Comparison of ENCODE assay signal across 24 cellular contexts in genomic region chr9:72696481-72696880, GRCh38.
A peak's percentile ranks its signal among the peaks of the same experiment; 100 is the strongest.
DNase-seq lines count a peak whose midpoint lies in the region; ATAC-seq and TF ChIP-seq lines count a peak whose summit lies in the region.
"Had no signal": no experiment of that assay in that cellular context is flagged by ENCODE, and none has a peak within 500 bp of the region (broad histone marks: within the 10 kb centered on the region; RNA-seq: fewer than 3 reads in every experiment).

No MANE protein-coding gene starts in this region.

- H4K20me1 ChIP-seq in HCT116 (ENCODE audit: insufficient read depth), result no peaks in the 10 kb centered on the region
- H4K20me1 ChIP-seq: BLaER1 had no signal

- H3K4me1 ChIP-seq in HCT116 (ENCODE audit: control insufficient read depth in 1 of 2, insufficient read depth in 2 of 2, low read length in 2 of 2), result no peaks in the 10 kb centered on the region
- H3K4me1 ChIP-seq in mucosa of descending colon (ENCODE audit: low read depth), result no peaks in the 10 kb centered on the region
- H3K4me1 ChIP-seq: BE2C, BLaER1 had no signal

- H3K9me3 ChIP-seq in HCT116 (ENCODE audit: control insufficient read depth in 1 of 2, insufficient read depth in 1 of 2, low read depth in 1 of 2, low read length in 2 of 2), result no peaks in the 10 kb centered on the region
- H3K9me3 ChIP-seq in SK-N-MC (ENCODE audit: low read depth, low read length), result no peaks in the 10 kb centered on the region
- H3K9me3 ChIP-seq in T-helper 17 cell (ENCODE audit: control insufficient read depth, low read length, poor library complexity, severe bottlenecking), result no peaks in the 10 kb centered on the region
- no peaks in the 10 kb centered on the region for H3K9me3 ChIP-seq in mucosa of descending colon
- H3K9me3 ChIP-seq: BE2C, BLaER1 had no signal

- BruUV-seq in HCT116 (replicated peaks; lab: Mats Ljungman, UMichigan), result no TSS peak

- CTCF ChIA-PET in HCT116 (lab: Charles Lee), result no interaction called here

- H3K36me3 Mint-ChIP-seq in T-helper 17 cell (ENCODE audit: low read depth), result no peaks in the 10 kb centered on the region
- H3K36me3 Mint-ChIP-seq: CD14-positive monocyte; CD4-positive, alpha-beta memory T cell; CD4-positive, CD25-positive, alpha-beta regulatory T cell; CD8-positive, alpha-beta memory T cell had no signal

- POLR2A ChIA-PET in HCT116 (lab: Charles Lee), result no interaction called here

- peaks cover 23% of the 10 kb centered on the region for H3K27me3 Mint-ChIP-seq in T-helper 17 cell

- H3K4me1 Mint-ChIP-seq in T-helper 17 cell, result no peaks in the 10 kb centered on the region
- H3K4me1 Mint-ChIP-seq: CD14-positive monocyte; CD4-positive, alpha-beta memory T cell; CD4-positive, CD25-positive, alpha-beta regulatory T cell; CD8-positive, alpha-beta memory T cell had no signal

- H3K4me3 ChIP-seq in HCT116 (replicated peaks in 1 of 2; ENCODE audit: low read depth in 1 of 2, low read length in 2 of 2) (no peak overlapping the region), SK-N-MC (peak overlapping the region; percentile 44), mucosa of descending colon (no peak overlapping the region)
- H3K4me3 ChIP-seq: BLaER1, GM12878 had no signal

- no peak overlapping the region for H3K4me3 Mint-ChIP-seq in T-helper 17 cell
- H3K4me3 Mint-ChIP-seq: CD4-positive, alpha-beta memory T cell; CD8-positive, alpha-beta memory T cell had no signal

- intact Hi-C loops in HCT116 (cut with micrococcal nuclease) (no loop called here), mucosa of descending colon (cut with DNase I, micrococcal nuclease) (no loop called here)

- H3K27ac Mint-ChIP-seq in T-helper 17 cell, result no peak overlapping the region
- H3K27ac Mint-ChIP-seq: CD14-positive monocyte; CD4-positive, alpha-beta memory T cell; CD4-positive, CD25-positive, alpha-beta regulatory T cell; CD8-positive, alpha-beta memory T cell had no signal

- H3K79me2 ChIP-seq in HCT116 (ENCODE audit: insufficient read depth, low read length), result no peaks in the 10 kb centered on the region

- H3K36me3 ChIP-seq in HCT116 (ENCODE audit: control insufficient read depth in 1 of 2, insufficient read depth in 2 of 2, low read length in 2 of 2), result no peaks in the 10 kb centered on the region
- no peaks in the 10 kb centered on the region for H3K36me3 ChIP-seq in SK-N-MC (ENCODE audit: insufficient read depth, low read length)
- H3K36me3 ChIP-seq in mucosa of descending colon (ENCODE audit: low read depth), result no peaks in the 10 kb centered on the region
- H3K36me3 ChIP-seq: BE2C, BLaER1 had no signal

- H3K9ac ChIP-seq in HCT116 (ENCODE audit: low read length) (no peak overlapping the region), SK-N-MC (ENCODE audit: insufficient read length) (no peak overlapping the region)
- H3K9ac ChIP-seq: BLaER1 had no signal

- no peak for TF ChIP-seq POLR2A in HCT116 (IDR thresholded peaks at IDR 0.05; ENCODE audit: borderline replicate concordance, extremely low read depth, insufficient read depth, insufficient read length)

- no peak overlapping the region for H3K4me2 ChIP-seq in HCT116 (ENCODE audit: low read length)
- H3K4me2 ChIP-seq: BLaER1 had no signal

- H3K27me3 ChIP-seq in HCT116 (ENCODE audit: insufficient read depth, low read length), result no peaks in the 10 kb centered on the region
- H3K27me3 ChIP-seq: BE2C, BLaER1 had no signal

- ATAC-seq in HCT116, result no peak
- ATAC-seq in T-helper 17 cell, result no peak
- no peak for ATAC-seq in HG02840 (IDR thresholded peaks at IDR 0.05; ENCODE audit: low FRiP score, unreplicated experiment)
- ATAC-seq in mucosa of descending colon, result no peak
- ATAC-seq: GM12878 had no signal

- no peak for TF ChIP-seq RAD21 in HCT116 (IDR thresholded peaks at IDR 0.05; ENCODE audit: low read depth)

- H2AFZ ChIP-seq in HCT116 (ENCODE audit: low read depth, low read length, poor library complexity, severe bottlenecking), result peak overlapping the region; percentile 44

- RAD21 ChIA-PET in HCT116 (lab: Charles Lee; ENCODE audit: low non-redundant PET in 1 of 2, low total read pairs in 2 of 2, uncharacterized antibody in 2 of 2, unreplicated experiment in 2 of 2), result no interaction called here

- H3K27ac ChIP-seq in HCT116 (ENCODE audit: low read depth, low read length), result no peak overlapping the region
- H3K27ac ChIP-seq in SK-N-MC, result peak overlapping the region; percentile 65; the same call in 1 of the 2 replicates
- H3K27ac ChIP-seq: BLaER1 had no signal

- no peak for TF ChIP-seq CTCF in HCT116 (IDR thresholded peaks at IDR 0.05 in 2 of 3, conservative IDR thresholded peaks at IDR 0.05 in 1 of 3; ENCODE audit: borderline replicate concordance in 1 of 3, insufficient read depth in 1 of 3, low read depth in 2 of 3, low read length in 2 of 3)
- TF ChIP-seq CTCF in mucosa of descending colon (IDR thresholded peaks at IDR 0.05), result no peak

- DNase-seq in HCT116 (ENCODE audit: low read depth, low spot score), result no peak
- peak; percentile 62 for DNase-seq in SK-N-MC (ENCODE audit: low read depth, low spot score)
- peak; percentile 64 for DNase-seq in renal cortical epithelial cell (ENCODE audit: low read depth)
- DNase-seq in T-helper 17 cell, result no peak
- DNase-seq in mucosa of descending colon, result no peak
- DNase-seq: 8988T; ACHN; BE2C; C1 segment of cervical spinal cord; CD4-positive, alpha-beta memory T cell; CD4-positive, CD25-positive, alpha-beta regulatory T cell; CD8-positive, alpha-beta memory T cell; COR-L47; DMS 273 treated with DMSO at 0.1 percent for 48 hours; DMS153; DMS53; DMS79; DND-41; EL; GDM1 had no signal

- no peaks in the 10 kb centered on the region for H3K9me2 ChIP-seq in HCT116 (ENCODE audit: insufficient read depth)

TF ChIP-seq in HCT116, 20 proteins besides CTCF, POLR2A, EP300 and RAD21:
- TF ChIP-seq SP1 (IDR thresholded peaks at IDR 0.05; ENCODE audit: low read depth), result no peak
- no peak for TF ChIP-seq ZNF274 (IDR thresholded peaks at IDR 0.05; ENCODE audit: low read depth, low read length)
- no peak for TF ChIP-seq ELF1 (IDR thresholded peaks at IDR 0.05; ENCODE audit: borderline replicate concordance, low read depth)
- no peak for TF ChIP-seq FOSL1 (IDR thresholded peaks at IDR 0.05; ENCODE audit: low read depth)
- no peak for TF ChIP-seq MAX (IDR thresholded peaks at IDR 0.05)
- TF ChIP-seq SRF (IDR thresholded peaks at IDR 0.05; ENCODE audit: low read depth), result no peak
- TF ChIP-seq, protein P1, sequence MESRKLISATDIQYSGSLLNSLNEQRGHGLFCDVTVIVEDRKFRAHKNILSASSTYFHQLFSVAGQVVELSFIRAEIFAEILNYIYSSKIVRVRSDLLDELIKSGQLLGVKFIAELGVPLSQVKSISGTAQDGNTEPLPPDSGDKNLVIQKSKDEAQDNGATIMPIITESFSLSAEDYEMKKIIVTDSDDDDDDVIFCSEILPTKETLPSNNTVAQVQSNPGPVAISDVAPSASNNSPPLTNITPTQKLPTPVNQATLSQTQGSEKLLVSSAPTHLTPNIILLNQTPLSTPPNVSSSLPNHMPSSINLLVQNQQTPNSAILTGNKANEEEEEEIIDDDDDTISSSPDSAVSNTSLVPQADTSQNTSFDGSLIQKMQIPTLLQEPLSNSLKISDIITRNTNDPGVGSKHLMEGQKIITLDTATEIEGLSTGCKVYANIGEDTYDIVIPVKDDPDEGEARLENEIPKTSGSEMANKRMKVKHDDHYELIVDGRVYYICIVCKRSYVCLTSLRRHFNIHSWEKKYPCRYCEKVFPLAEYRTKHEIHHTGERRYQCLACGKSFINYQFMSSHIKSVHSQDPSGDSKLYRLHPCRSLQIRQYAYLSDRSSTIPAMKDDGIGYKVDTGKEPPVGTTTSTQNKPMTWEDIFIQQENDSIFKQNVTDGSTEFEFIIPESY (IDR thresholded peaks at IDR 0.05; ENCODE audit: extremely low read depth, insufficient replicate concordance, low read length), result no peak

Comparison
In these comparisons a context has a peak if more than half of its experiments do, and no peak if none do; other contexts are left out.
1. DNase-seq: peak in SK-N-MC (single experiment) and renal cortical epithelial cell (single experiment); none in HCT116 (single experiment), T-helper 17 cell (0 of 3) and mucosa of descending colon (0 of 3).